15 cellular contexts compared by ENCODE assay signal in the genomic region with DNA sequence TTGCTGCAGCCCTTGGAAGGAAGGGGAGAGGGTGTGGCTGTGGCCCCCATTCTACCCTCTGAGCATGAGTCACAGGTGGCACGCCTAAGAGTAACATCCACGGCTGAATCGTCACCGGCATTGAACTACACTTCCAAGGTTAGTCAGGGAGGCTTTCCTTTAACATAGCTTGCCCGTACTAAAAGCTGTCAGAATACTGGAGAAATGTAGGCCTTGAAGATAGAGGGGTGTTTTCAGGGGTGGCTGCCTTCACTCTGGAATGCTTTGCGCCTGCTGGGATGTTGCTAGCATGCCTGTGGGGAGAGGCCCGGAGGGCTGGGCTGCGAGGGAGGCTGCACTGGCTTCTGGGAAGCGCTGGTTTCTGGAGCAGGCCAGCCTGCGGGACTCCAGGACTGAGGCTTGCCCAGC.
DNase-seq lines count a peak whose midpoint lies in the region; ATAC-seq, FAIRE-seq and TF ChIP-seq lines count a peak whose summit lies in the region.
"Had no signal": no experiment of that assay in that cellular context is flagged by ENCODE, and none has a peak within 500 bp of the region (broad histone marks: within the 10 kb centered on the region; RNA-seq: fewer than 3 reads in every experiment).

No MANE protein-coding gene starts in this region.

- no peaks in the 10 kb centered on the region for H3K36me3 ChIP-seq in bronchial epithelial cell (ENCODE audit: control insufficient read depth, insufficient read depth, low read length)
- no peaks in the 10 kb centered on the region for H3K36me3 ChIP-seq in effector memory CD4-positive, alpha-beta T cell (ENCODE audit: control insufficient read depth, insufficient read depth, low read length)
- H3K36me3 ChIP-seq: upper lobe of right lung had no signal

- no peak overlapping the region for H3K4me3 ChIP-seq in bronchial epithelial cell (ENCODE audit: low read depth, low read length)
- no peak overlapping the region for H3K4me3 ChIP-seq in effector memory CD4-positive, alpha-beta T cell (ENCODE audit: insufficient read depth, low read depth, low read length, poor library complexity, severe bottlenecking)
- H3K4me3 ChIP-seq: upper lobe of right lung had no signal

- FAIRE-seq in bronchial epithelial cell (lab: Jason Lieb, UNC) = no peak

- H3K9me3 ChIP-seq in effector memory CD4-positive, alpha-beta T cell (ENCODE audit: control insufficient read depth, low read length) = no peaks in the 10 kb centered on the region
- H3K9me3 ChIP-seq: upper lobe of right lung had no signal

- H3K9me3 Mint-ChIP-seq in activated naive CD4-positive, alpha-beta T cell treated with anti-CD3 and anti-CD28 coated beads, Interleukin-2, amount 10 ng/mL, durations not matched to agents 7 days and 5 days = no peaks in the 10 kb centered on the region
- H3K9me3 Mint-ChIP-seq: activated T-helper 1 cell treated with anti-CD3 and anti-CD28 coated beads, Interleukin-12 subunit alpha, Interleukin-12 subunit beta, Interleukin-2, Interleukin-4 antibody, amounts not matched to agents 30 ng/mL and 10 ng/mL and 1 ng/mL, durations not matched to agents 14 hours and 24 hours and 36 hours had no signal

- peak; percentile 28 for DNase-seq in ACHN
- DNase-seq in LoVo (ENCODE audit: low spot score) = peak; percentile 46
- DNase-seq in bronchial epithelial cell (ENCODE audit: low read depth) = peak; percentile 49
- DNase-seq in left lobe of liver (ENCODE audit: low spot score) = peak; percentile 27
- DNase-seq in effector memory CD4-positive, alpha-beta T cell = no peak
- DNase-seq in activated naive CD4-positive, alpha-beta T cell treated with anti-CD3 and anti-CD28 coated beads, Interleukin-2, amount 10 ng/mL, durations not matched to agents 7 days and 5 days = no peak
- no peak for DNase-seq in NCI-H128 (lab: John Stamatoyannopoulos, UW; ENCODE audit: unreplicated experiment)
- DNase-seq: activated CD4-positive, alpha-beta T cell treated with anti-CD3 and anti-CD28 coated beads for 36 hours; DND-41; hippocampal formation; NCI-H1092; NCI-H774; upper lobe of right lung had no signal

- H3K4me3 Mint-ChIP-seq in activated naive CD4-positive, alpha-beta T cell treated with anti-CD3 and anti-CD28 coated beads, Interleukin-2, amount 10 ng/mL, durations not matched to agents 7 days and 5 days = no peak overlapping the region
- H3K4me3 Mint-ChIP-seq: activated CD4-positive, alpha-beta T cell treated with anti-CD3 and anti-CD28 coated beads for 36 hours; activated T-helper 1 cell treated with anti-CD3 and anti-CD28 coated beads, Interleukin-12 subunit alpha, Interleukin-12 subunit beta, Interleukin-2, Interleukin-4 antibody, amounts not matched to agents 30 ng/mL and 10 ng/mL and 1 ng/mL, durations not matched to agents 14 hours and 24 hours and 36 hours had no signal

- ATAC-seq in left lobe of liver = no peak
- no peak for ATAC-seq in HG02938 (IDR thresholded peaks at IDR 0.05; ENCODE audit: unreplicated experiment)
- ATAC-seq: activated CD4-positive, alpha-beta T cell treated with anti-CD3 and anti-CD28 coated beads for 36 hours; upper lobe of right lung had no signal

- H3K27ac Mint-ChIP-seq in activated naive CD4-positive, alpha-beta T cell treated with anti-CD3 and anti-CD28 coated beads, Interleukin-2, amount 10 ng/mL, durations not matched to agents 7 days and 5 days = no peak overlapping the region
- H3K27ac Mint-ChIP-seq: activated CD4-positive, alpha-beta T cell treated with anti-CD3 and anti-CD28 coated beads for 36 hours; activated T-helper 1 cell treated with anti-CD3 and anti-CD28 coated beads, Interleukin-12 subunit alpha, Interleukin-12 subunit beta, Interleukin-2, Interleukin-4 antibody, amounts not matched to agents 30 ng/mL and 10 ng/mL and 1 ng/mL, durations not matched to agents 14 hours and 24 hours and 36 hours had no signal

- no peaks in the 10 kb centered on the region for H3K36me3 Mint-ChIP-seq in activated naive CD4-positive, alpha-beta T cell treated with anti-CD3 and anti-CD28 coated beads, Interleukin-2, amount 10 ng/mL, durations not matched to agents 7 days and 5 days

- in situ Hi-C loops in ACHN (cut with HindIII; ENCODE audit: low pct_ligation_motif_present, low pct_unique_long_range_greater_than_20kb, low sequenced_read_pairs) = no loop called here

- TF ChIP-seq CTCF in bronchial epithelial cell (IDR thresholded peaks at IDR 0.05; ENCODE audit: insufficient read depth, low read length, severe bottlenecking) = no peak

- no peak overlapping the region for H3K27ac ChIP-seq in effector memory CD4-positive, alpha-beta T cell (ENCODE audit: insufficient read depth, low read length, poor library complexity, severe bottlenecking)
- H3K27ac ChIP-seq: upper lobe of right lung had no signal

- H3K27me3 Mint-ChIP-seq in activated naive CD4-positive, alpha-beta T cell treated with anti-CD3 and anti-CD28 coated beads, Interleukin-2, amount 10 ng/mL, durations not matched to agents 7 days and 5 days = no peaks in the 10 kb centered on the region
- H3K27me3 Mint-ChIP-seq: activated CD4-positive, alpha-beta T cell treated with anti-CD3 and anti-CD28 coated beads for 36 hours had no signal

- CTCF ChIA-PET in activated naive CD4-positive, alpha-beta T cell treated with anti-CD3 and anti-CD28 coated beads, Interleukin-2, amount 10 ng/mL, durations not matched to agents 7 days and 5 days (lab: Charles Lee) = no interaction called here

- H3K4me1 ChIP-seq in effector memory CD4-positive, alpha-beta T cell (ENCODE audit: control insufficient read depth, insufficient read depth, low read length, poor library complexity, severe bottlenecking) = no peaks in the 10 kb centered on the region
- H3K4me1 ChIP-seq: upper lobe of right lung had no signal

- H3K4me1 Mint-ChIP-seq in activated naive CD4-positive, alpha-beta T cell treated with anti-CD3 and anti-CD28 coated beads, Interleukin-2, amount 10 ng/mL, durations not matched to agents 7 days and 5 days = no peaks in the 10 kb centered on the region
- H3K4me1 Mint-ChIP-seq: activated CD4-positive, alpha-beta T cell treated with anti-CD3 and anti-CD28 coated beads for 36 hours had no signal

- H3K27me3 ChIP-seq in bronchial epithelial cell (ENCODE audit: control insufficient read depth, insufficient read depth, low read length) = no peaks in the 10 kb centered on the region
- peaks cover 3% of the 10 kb centered on the region for H3K27me3 ChIP-seq in effector memory CD4-positive, alpha-beta T cell (replicated peaks; ENCODE audit: control insufficient read depth, insufficient read depth, low read length, poor library complexity, severe bottlenecking)
- H3K27me3 ChIP-seq: upper lobe of right lung had no signal

Comparison
In these comparisons a context has a peak if more than half of its experiments do, and no peak if none do; other contexts are left out.
1. DNase-seq: peak in ACHN (single experiment), LoVo (single experiment), bronchial epithelial cell (single experiment) and left lobe of liver (single experiment); none in effector memory CD4-positive, alpha-beta T cell (0 of 3), activated naive CD4-positive, alpha-beta T cell treated with anti-CD3 and anti-CD28 coated beads, Interleukin-2, amount 10 ng/mL, durations not matched to agents 7 days and 5 days (single experiment) and NCI-H128 (single experiment).